In genomic region chr20:58008866-58009265, GRCh38 we compare ENCODE assay signal across 8 cellular contexts.
"Had no signal": no experiment of that assay in that cellular context is flagged by ENCODE, and none has a peak within 500 bp of the region (broad histone marks: within the 10 kb centered on the region; RNA-seq: fewer than 3 reads in every experiment).

No MANE protein-coding gene starts in this region.

- H3K36me3 ChIP-seq: HAP-1 had no signal

- DNase-seq: GM23248, GOT3, H7, HFFc6, IMR-90 had no signal

- ATAC-seq: HCT116, K562 had no signal

- H3K27ac ChIP-seq: GM23248 had no signal

- FAIRE-seq: K562 had no signal

- H3K9me3 ChIP-seq: HAP-1 had no signal

- H3K4me1 ChIP-seq: HAP-1 had no signal

- H3K4me3 ChIP-seq: GM23248, HAP-1, K562 had no signal
